Comparison of ENCODE assay signal across 8 cellular contexts in genomic region chr4:99655315-99656081, GRCh38. TPM values are rescaled to one million over a fixed set of nuclear protein-coding genes. Genes with fewer than 3 reads are reported as not detected.
DNase-seq lines count a peak whose midpoint lies in the region; ATAC-seq and TF ChIP-seq lines count a peak whose summit lies in the region.

No MANE protein-coding gene starts in this region.

- no peak overlapping the region for H3K4me3 ChIP-seq in ovary

- H3K27ac ChIP-seq in epithelial cell of prostate = no peak overlapping the region
- H3K27ac ChIP-seq in ovary = peak overlapping the region in 1 of 2 donors; percentile 14

- DNase-seq in DMS79 treated with DMSO at 0.1 percent for 48 hours (lab: John Stamatoyannopoulos, UW) (peak; percentile 78), NCI-H345 (lab: John Stamatoyannopoulos, UW) (peak; percentile 81), epithelial cell of prostate (ENCODE audit: low read depth, low spot score) (peak; percentile 52), ovary (peak; percentile 59 to 85 (median 78)), NCI-H1930 (lab: John Stamatoyannopoulos, UW) (no peak), retina (no peak), ACHN (no peak)

- in situ Hi-C loops in ACHN (cut with HindIII; ENCODE audit: low pct_ligation_motif_present, low pct_unique_long_range_greater_than_20kb, low sequenced_read_pairs) = no loop called here

- intact Hi-C loops in ovary (cut with DNase I) = no loop called here

- no peaks in the 10 kb centered on the region for H3K36me3 ChIP-seq in ovary

- whole genome bisulfite sequencing in ovary, 3 donors = 47 to 51% (median 49%) methylated on average over 9 of the region's 9 CpGs

- H3K4me1 ChIP-seq in ovary (ENCODE audit: insufficient read depth) = peaks cover 10% of the 10 kb centered on the region

- H3K27me3 ChIP-seq in ovary = no peaks in the 10 kb centered on the region

- TF ChIP-seq POLR2A in ovary (IDR thresholded peaks at IDR 0.05) = no peak

- TF ChIP-seq CTCF in ovary (IDR thresholded peaks at IDR 0.05) = no peak

- H3K9me3 ChIP-seq in ovary = no peaks in the 10 kb centered on the region

- no peak for ATAC-seq in HG02642 (IDR thresholded peaks at IDR 0.05; ENCODE audit: poor library complexity, unreplicated experiment)

- TF ChIP-seq EP300 in ovary (IDR thresholded peaks at IDR 0.05) = no peak

RNA-seq across cellular contexts. Expression of gene C4orf54, which starts 2.1 kb away (rescaled TPM):
- under 1 TPM in 6 of 7 donors, not detected in 1; 0.05 to 0.15 (median 0.12) TPM for total RNA-seq in ovary
- under 1 TPM in 1 of 2 donors, not detected in 1; 0.06 TPM for polyA plus RNA-seq in ovary

Comparison
In these comparisons a context has a peak if more than half of its experiments do, and no peak if none do; other contexts are left out.
1. DNase-seq: peak in DMS79 treated with DMSO at 0.1 percent for 48 hours (single experiment), NCI-H345 (single experiment), epithelial cell of prostate (single experiment) and ovary (5 of 5); none in NCI-H1930 (0 of 2), retina (single experiment) and ACHN (single experiment).